14 cellular contexts compared by ENCODE assay signal in the genomic region with DNA sequence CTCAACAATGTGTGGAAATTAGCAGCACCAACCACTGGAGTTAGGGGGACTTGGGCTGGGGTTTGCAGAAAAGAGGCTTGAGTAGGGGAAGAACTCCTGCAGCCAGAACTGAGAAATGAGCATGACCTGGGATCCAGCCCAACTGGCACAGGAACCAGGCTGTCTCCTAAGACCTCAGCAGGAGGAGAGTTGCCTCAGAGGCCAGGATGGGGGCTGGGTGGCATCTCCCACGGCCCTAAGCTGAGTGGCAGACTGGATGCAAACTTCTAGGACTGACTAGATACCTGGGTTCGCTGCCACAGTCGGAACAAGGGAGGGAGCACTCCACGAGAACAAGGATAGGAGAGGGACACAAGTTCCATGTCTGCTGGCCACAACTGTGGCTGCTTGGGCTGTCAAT.
"Had no signal": no experiment of that assay in that cellular context is flagged by ENCODE, and none has a peak within 500 bp of the region (broad histone marks: within the 10 kb centered on the region; RNA-seq: fewer than 3 reads in every experiment).

No MANE protein-coding gene starts in this region.

- H3K27me3 Mint-ChIP-seq: activated B cell treated with CpG ODN at 0.5 μM for 24 hours; activated CD4-positive, alpha-beta memory T cell treated with anti-CD3 and anti-CD28 coated beads for 36 hours; activated naive CD8-positive, alpha-beta T cell treated with anti-CD3 and anti-CD28 coated beads for 36 hours; natural killer cell treated with Interleukin-12 subunit alpha and Interleukin-12 subunit beta and Interleukin-15 and Interleukin-18, amount 100 ng/mL, for 72 hours; stimulated activated naive B cell treated with anti-CD40 and anti-IgM and Interleukin-4, amounts not matched to agents 10 μg/mL and 1 μg/mL and 100 μg/mL, for 72 hours had no signal

- H3K27ac ChIP-seq: colonic mucosa, foreskin keratinocyte, thoracic aorta had no signal

- H3K4me1 Mint-ChIP-seq: endodermal cell had no signal

- H3K4me3 ChIP-seq: colonic mucosa, thoracic aorta had no signal

- DNase-seq: activated B cell treated with CpG ODN at 0.5 μM for 24 hours; activated CD4-positive, alpha-beta memory T cell treated with anti-CD3 and anti-CD28 coated beads for 36 hours; activated CD4-positive, alpha-beta T cell treated with anti-CD3 and anti-CD28 coated beads for 4 hours; activated naive CD4-positive, alpha-beta T cell; activated naive CD8-positive, alpha-beta T cell treated with anti-CD3 and anti-CD28 coated beads for 36 hours; colonic mucosa; endodermal cell; erythroblast; foreskin keratinocyte; stimulated activated naive B cell treated with anti-CD40 and anti-IgM and Interleukin-4, amounts not matched to agents 10 μg/mL and 1 μg/mL and 100 μg/mL, for 72 hours; SW 1271; T-helper 2 cell had no signal

- H3K27ac Mint-ChIP-seq: activated B cell treated with CpG ODN at 0.5 μM for 24 hours; activated CD4-positive, alpha-beta memory T cell treated with anti-CD3 and anti-CD28 coated beads for 36 hours; activated naive CD8-positive, alpha-beta T cell treated with anti-CD3 and anti-CD28 coated beads for 36 hours; natural killer cell treated with Interleukin-12 subunit alpha and Interleukin-12 subunit beta and Interleukin-15 and Interleukin-18, amount 100 ng/mL, for 72 hours; stimulated activated naive B cell treated with anti-CD40 and anti-IgM and Interleukin-4, amounts not matched to agents 10 μg/mL and 1 μg/mL and 100 μg/mL, for 72 hours had no signal

- H3K9me3 ChIP-seq: colonic mucosa had no signal

- H3K36me3 ChIP-seq: colonic mucosa, thoracic aorta had no signal

- H3K4me1 ChIP-seq: colonic mucosa, foreskin keratinocyte had no signal

- ATAC-seq: foreskin keratinocyte; natural killer cell treated with Interleukin-12 subunit alpha and Interleukin-12 subunit beta and Interleukin-15 and Interleukin-18, amount 100 ng/mL, for 72 hours; stimulated activated naive B cell treated with anti-CD40 and anti-IgM and Interleukin-4, amounts not matched to agents 10 μg/mL and 1 μg/mL and 100 μg/mL, for 72 hours had no signal

- H3K27me3 ChIP-seq: colonic mucosa, foreskin keratinocyte had no signal

- H3K4me3 Mint-ChIP-seq: activated B cell treated with CpG ODN at 0.5 μM for 24 hours; activated CD4-positive, alpha-beta memory T cell treated with anti-CD3 and anti-CD28 coated beads for 36 hours; activated naive CD8-positive, alpha-beta T cell treated with anti-CD3 and anti-CD28 coated beads for 36 hours; endodermal cell; natural killer cell treated with Interleukin-12 subunit alpha and Interleukin-12 subunit beta and Interleukin-15 and Interleukin-18, amount 100 ng/mL, for 72 hours; stimulated activated naive B cell treated with anti-CD40 and anti-IgM and Interleukin-4, amounts not matched to agents 10 μg/mL and 1 μg/mL and 100 μg/mL, for 72 hours had no signal
